ENCODE assay signal across 1 cellular context in genomic region chr6:18154507-18155272, GRCh38.
TF ChIP-seq lines count a peak whose summit lies in the region.

TPMT (minus strand) TSS chr6:18155077; CDS start chr6:18149127, 5,950 bp downstream.

TF ChIP-seq in K562, 482 proteins besides CTCF, POLR2A, EP300 and RAD21 (continued from another document):
- TF ChIP-seq MGA (IDR thresholded peaks at IDR 0.05) (no peak), ZNF217 (CRISPR knock-in tag; IDR thresholded peaks at IDR 0.05) (no peak), REST (CRISPR knock-in tag; IDR thresholded peaks at IDR 0.05; ENCODE audit: low read depth) (no peak), SMC3 (conservative IDR thresholded peaks at IDR 0.05; ENCODE audit: insufficient read depth, low read depth, low read length) (no peak), SMAD2 (IDR thresholded peaks at IDR 0.05; ENCODE audit: low read depth, low read length) (no peak), POLR2B (IDR thresholded peaks at IDR 0.05; ENCODE audit: low read depth, partially characterized antibody) (peak; percentile 94), ATF7 (IDR thresholded peaks at IDR 0.05) (peak; percentile 63; the same call in 1 of the 2 replicates), ZNF23 (CRISPR knock-in tag; IDR thresholded peaks at IDR 0.05) (no peak), ARID3A (IDR thresholded peaks at IDR 0.05; ENCODE audit: borderline replicate concordance, low read depth, low read length) (no peak), TGIF2 (CRISPR knock-in tag; IDR thresholded peaks at IDR 0.05) (no peak), HDAC8 (tag; IDR thresholded peaks at IDR 0.05) (no peak)
- TF ChIP-seq, protein P1, sequence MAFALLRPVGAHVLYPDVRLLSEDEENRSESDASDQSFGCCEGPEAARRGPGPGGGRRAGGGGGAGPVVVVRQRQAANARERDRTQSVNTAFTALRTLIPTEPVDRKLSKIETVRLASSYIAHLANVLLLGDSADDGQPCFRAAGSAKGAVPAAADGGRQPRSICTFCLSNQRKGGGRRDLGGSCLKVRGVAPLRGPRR (CRISPR knock-in tag; IDR thresholded peaks at IDR 0.05) = no peak
- TF ChIP-seq, protein P2, sequence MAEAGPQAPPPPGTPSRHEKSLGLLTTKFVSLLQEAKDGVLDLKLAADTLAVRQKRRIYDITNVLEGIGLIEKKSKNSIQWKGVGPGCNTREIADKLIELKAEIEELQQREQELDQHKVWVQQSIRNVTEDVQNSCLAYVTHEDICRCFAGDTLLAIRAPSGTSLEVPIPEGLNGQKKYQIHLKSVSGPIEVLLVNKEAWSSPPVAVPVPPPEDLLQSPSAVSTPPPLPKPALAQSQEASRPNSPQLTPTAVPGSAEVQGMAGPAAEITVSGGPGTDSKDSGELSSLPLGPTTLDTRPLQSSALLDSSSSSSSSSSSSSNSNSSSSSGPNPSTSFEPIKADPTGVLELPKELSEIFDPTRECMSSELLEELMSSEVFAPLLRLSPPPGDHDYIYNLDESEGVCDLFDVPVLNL (CRISPR knock-in tag; IDR thresholded peaks at IDR 0.05; ENCODE audit: low read depth) = 0 out of 2 replicates have a peak, but pooled peaks have one; percentile 24
